In the genomic region with DNA sequence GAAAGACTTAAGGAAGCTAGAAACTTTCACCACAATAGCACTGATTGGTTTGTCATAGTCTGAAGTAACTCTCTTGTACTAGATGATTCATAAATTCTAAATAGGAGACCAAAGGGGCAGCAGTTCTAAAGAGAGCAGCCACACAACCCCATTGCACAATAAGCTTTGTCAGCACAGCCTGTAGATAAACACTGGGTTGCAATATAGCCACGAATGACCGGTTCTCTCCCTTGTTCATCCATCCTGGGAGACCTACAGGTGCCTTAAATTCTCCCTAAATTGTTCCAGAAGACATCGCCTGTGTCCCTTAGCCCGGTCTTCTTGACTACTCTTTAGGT, we compare ENCODE assay signal across 10 cellular contexts.
A peak's percentile ranks its signal among the peaks of the same experiment; 100 is the strongest.
DNase-seq lines count a peak whose midpoint lies in the region; ATAC-seq and TF ChIP-seq lines count a peak whose summit lies in the region.
"Had no signal": no experiment of that assay in that cellular context is flagged by ENCODE, and none has a peak within 500 bp of the region (broad histone marks: within the 10 kb centered on the region; RNA-seq: fewer than 3 reads in every experiment).

No MANE protein-coding gene starts in this region.

- intact Hi-C loops in testis (cut with DNase I; ENCODE audit: low total_unique reads) = no loop called here

- H3K36me3 ChIP-seq in OCI-LY3 (replicated peaks; ENCODE audit: low read depth, low read length) (no peaks in the 10 kb centered on the region), skeletal muscle satellite cell (ENCODE audit: insufficient read depth, low read length) (no peaks in the 10 kb centered on the region), testis (ENCODE audit: low read depth, missing control alignments) (no peaks in the 10 kb centered on the region)

- H3K4me3 ChIP-seq in OCI-LY3 (ENCODE audit: low read length) (no peak overlapping the region), fibroblast of mammary gland (ENCODE audit: control insufficient read depth, low read depth, low read length) (no peak overlapping the region), skeletal muscle satellite cell (ENCODE audit: low read length) (no peak overlapping the region), testis (no peak overlapping the region)

- no peaks in the 10 kb centered on the region for H4K20me1 ChIP-seq in OCI-LY3 (ENCODE audit: insufficient read depth, low read length)

- no peak for TF ChIP-seq POLR2A in testis (IDR thresholded peaks at IDR 0.05)

- H3K4me1 ChIP-seq in OCI-LY3 (ENCODE audit: low read length) (peaks cover 38% of the 10 kb centered on the region), skeletal muscle satellite cell (ENCODE audit: control insufficient read depth, insufficient read depth, low read length) (peaks cover 25% of the 10 kb centered on the region), testis (no peaks in the 10 kb centered on the region)

- no peak overlapping the region for H3K9ac ChIP-seq in OCI-LY3 (ENCODE audit: low read length)
- no peak overlapping the region for H3K9ac ChIP-seq in skeletal muscle satellite cell (ENCODE audit: low read depth, low read length)

- no peak for TF ChIP-seq CTCF in OCI-LY3 (IDR thresholded peaks at IDR 0.05; ENCODE audit: low read depth, low read length)
- TF ChIP-seq CTCF in fibroblast of mammary gland (conservative IDR thresholded peaks at IDR 0.05; ENCODE audit: control insufficient read depth, insufficient read depth, low read depth, low read length) = no peak
- TF ChIP-seq CTCF in testis (IDR thresholded peaks at IDR 0.05) = no peak

- peak overlapping the region; percentile 42 for H3K4me2 ChIP-seq in OCI-LY3 (ENCODE audit: low read length)
- H3K4me2 ChIP-seq in skeletal muscle satellite cell (ENCODE audit: low read length) = peak overlapping the region; percentile 28

- no peak overlapping the region for H3K27ac ChIP-seq in OCI-LY3 (ENCODE audit: low read length)
- no peak overlapping the region for H3K27ac ChIP-seq in testis
- H3K27ac ChIP-seq: 22Rv1 had no signal

- H3K79me2 ChIP-seq in OCI-LY3 (ENCODE audit: low read length) = no peaks in the 10 kb centered on the region

- H3K9me3 ChIP-seq in OCI-LY3 (ENCODE audit: insufficient read depth, low read length) = no peaks in the 10 kb centered on the region
- H3K9me3 ChIP-seq in skeletal muscle satellite cell (replicated peaks; ENCODE audit: low read length) = no peaks in the 10 kb centered on the region
- no peaks in the 10 kb centered on the region for H3K9me3 ChIP-seq in testis

- no peak for ATAC-seq in GM19397 (IDR thresholded peaks at IDR 0.05; ENCODE audit: unreplicated experiment)

- DNase-seq in NCI-H146 treated with DMSO at 0.1 percent for 48 hours (lab: John Stamatoyannopoulos, UW; ENCODE audit: unreplicated experiment) = peak; percentile 2
- no peak for DNase-seq in NCI-H146 (lab: John Stamatoyannopoulos, UW)
- DNase-seq in fibroblast of mammary gland (ENCODE audit: low read depth) = peak; percentile 95
- no peak for DNase-seq in testis
- no peak for DNase-seq in stimulated activated CD8-positive, alpha-beta memory T cell treated with anti-CD3 and anti-CD28 coated beads, Interleukin-4, amount 100 ng/mL, for 48 hours
- DNase-seq: hippocampal formation had no signal

- H3K27me3 ChIP-seq in OCI-LY3 (ENCODE audit: low read depth, low read length) = no peaks in the 10 kb centered on the region
- no peaks in the 10 kb centered on the region for H3K27me3 ChIP-seq in skeletal muscle satellite cell (ENCODE audit: control insufficient read depth, insufficient read depth, low read length)
- no peaks in the 10 kb centered on the region for H3K27me3 ChIP-seq in testis

- no peak overlapping the region for H2AFZ ChIP-seq in OCI-LY3 (ENCODE audit: low read depth, low read length)

- 93 to 94% methylated on average over 4 of the region's 4 CpGs for WGBS in testis, 2 donors

Comparison
In these comparisons a context has a peak if more than half of its experiments do, and no peak if none do; other contexts are left out.
1. DNase-seq: peak in NCI-H146 treated with DMSO at 0.1 percent for 48 hours (single experiment) and fibroblast of mammary gland (single experiment); none in NCI-H146 (single experiment), testis (single experiment) and stimulated activated CD8-positive, alpha-beta memory T cell treated with anti-CD3 and anti-CD28 coated beads, Interleukin-4, amount 100 ng/mL, for 48 hours (single experiment).